In the genomic region with DNA sequence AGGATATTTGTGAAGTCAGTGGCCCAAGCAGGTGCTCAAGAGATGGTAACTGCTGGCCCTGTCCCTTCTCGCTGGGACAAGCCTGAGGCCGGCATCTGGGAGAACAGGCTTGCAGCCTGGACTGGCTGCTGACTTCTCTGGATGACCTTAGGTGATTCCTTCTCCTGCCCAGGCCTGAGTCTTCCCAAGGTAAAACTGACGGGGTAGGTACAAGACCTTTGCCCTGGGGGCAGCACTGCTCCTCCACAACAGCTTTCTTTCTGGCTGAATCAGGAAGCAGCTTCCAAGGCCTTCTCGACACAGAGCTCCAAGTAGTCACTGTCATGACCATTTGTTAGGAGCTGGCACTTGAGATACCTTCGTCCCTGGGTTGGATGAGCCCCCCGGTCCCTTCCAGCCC, we compare ENCODE assay signal across 1 cellular context.
TF ChIP-seq lines count a peak whose summit lies in the region.

No MANE protein-coding gene starts in this region.

TF ChIP-seq in GM23338, 12 proteins besides CTCF, POLR2A, EP300 and RAD21 (continued from another document):
- TF ChIP-seq, protein P1, sequence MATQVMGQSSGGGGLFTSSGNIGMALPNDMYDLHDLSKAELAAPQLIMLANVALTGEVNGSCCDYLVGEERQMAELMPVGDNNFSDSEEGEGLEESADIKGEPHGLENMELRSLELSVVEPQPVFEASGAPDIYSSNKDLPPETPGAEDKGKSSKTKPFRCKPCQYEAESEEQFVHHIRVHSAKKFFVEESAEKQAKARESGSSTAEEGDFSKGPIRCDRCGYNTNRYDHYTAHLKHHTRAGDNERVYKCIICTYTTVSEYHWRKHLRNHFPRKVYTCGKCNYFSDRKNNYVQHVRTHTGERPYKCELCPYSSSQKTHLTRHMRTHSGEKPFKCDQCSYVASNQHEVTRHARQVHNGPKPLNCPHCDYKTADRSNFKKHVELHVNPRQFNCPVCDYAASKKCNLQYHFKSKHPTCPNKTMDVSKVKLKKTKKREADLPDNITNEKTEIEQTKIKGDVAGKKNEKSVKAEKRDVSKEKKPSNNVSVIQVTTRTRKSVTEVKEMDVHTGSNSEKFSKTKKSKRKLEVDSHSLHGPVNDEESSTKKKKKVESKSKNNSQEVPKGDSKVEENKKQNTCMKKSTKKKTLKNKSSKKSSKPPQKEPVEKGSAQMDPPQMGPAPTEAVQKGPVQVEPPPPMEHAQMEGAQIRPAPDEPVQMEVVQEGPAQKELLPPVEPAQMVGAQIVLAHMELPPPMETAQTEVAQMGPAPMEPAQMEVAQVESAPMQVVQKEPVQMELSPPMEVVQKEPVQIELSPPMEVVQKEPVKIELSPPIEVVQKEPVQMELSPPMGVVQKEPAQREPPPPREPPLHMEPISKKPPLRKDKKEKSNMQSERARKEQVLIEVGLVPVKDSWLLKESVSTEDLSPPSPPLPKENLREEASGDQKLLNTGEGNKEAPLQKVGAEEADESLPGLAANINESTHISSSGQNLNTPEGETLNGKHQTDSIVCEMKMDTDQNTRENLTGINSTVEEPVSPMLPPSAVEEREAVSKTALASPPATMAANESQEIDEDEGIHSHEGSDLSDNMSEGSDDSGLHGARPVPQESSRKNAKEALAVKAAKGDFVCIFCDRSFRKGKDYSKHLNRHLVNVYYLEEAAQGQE (IDR thresholded peaks at IDR 0.05; ENCODE audit: unreplicated experiment), result no peak
- no peak for TF ChIP-seq STAT1 (IDR thresholded peaks at IDR 0.05; ENCODE audit: unreplicated experiment)
- no peak for TF ChIP-seq EZH2 (IDR thresholded peaks at IDR 0.05; ENCODE audit: low read depth, unreplicated experiment)
